In the genomic region with DNA sequence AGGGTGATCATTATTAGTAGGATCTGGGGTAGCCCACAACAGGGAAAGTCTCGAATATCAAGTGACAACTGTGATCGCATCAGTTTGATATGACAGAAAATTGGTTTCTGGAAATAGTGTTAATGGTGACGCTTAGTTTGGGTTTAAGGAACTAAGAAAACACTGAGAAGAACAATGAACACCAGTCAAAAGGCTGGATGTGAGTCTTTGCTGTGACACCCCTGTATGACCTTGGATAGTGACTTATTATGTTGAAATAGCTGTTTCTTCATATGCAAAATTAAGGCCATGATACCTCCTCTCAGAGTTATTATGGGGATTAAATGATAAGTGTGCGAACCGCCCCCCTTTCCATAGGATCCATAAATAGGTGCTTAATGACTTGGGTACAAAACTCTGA, we compare ENCODE assay signal across 2 cellular contexts.
TF ChIP-seq lines count a peak whose summit lies in the region.

No MANE protein-coding gene starts in this region.

TF ChIP-seq in GM23338, 12 proteins besides CTCF, POLR2A, EP300 and RAD21 (continued from another document):
- TF ChIP-seq ETS1 (IDR thresholded peaks at IDR 0.05) (no peak), ZNF331 (CRISPR knock-in tag; IDR thresholded peaks at IDR 0.05; ENCODE audit: low read depth) (no peak), JUNB (IDR thresholded peaks at IDR 0.05; ENCODE audit: unreplicated experiment) (no peak), CREB1 (CRISPR knock-in tag; IDR thresholded peaks at IDR 0.05; ENCODE audit: low read depth) (no peak), STAT1 (IDR thresholded peaks at IDR 0.05; ENCODE audit: unreplicated experiment) (no peak), ZNF114 (CRISPR knock-in tag; IDR thresholded peaks at IDR 0.05) (no peak), EZH2 (IDR thresholded peaks at IDR 0.05; ENCODE audit: low read depth, unreplicated experiment) (no peak), REST (IDR thresholded peaks at IDR 0.05; ENCODE audit: unreplicated experiment) (no peak)
- TF ChIP-seq, protein P1, sequence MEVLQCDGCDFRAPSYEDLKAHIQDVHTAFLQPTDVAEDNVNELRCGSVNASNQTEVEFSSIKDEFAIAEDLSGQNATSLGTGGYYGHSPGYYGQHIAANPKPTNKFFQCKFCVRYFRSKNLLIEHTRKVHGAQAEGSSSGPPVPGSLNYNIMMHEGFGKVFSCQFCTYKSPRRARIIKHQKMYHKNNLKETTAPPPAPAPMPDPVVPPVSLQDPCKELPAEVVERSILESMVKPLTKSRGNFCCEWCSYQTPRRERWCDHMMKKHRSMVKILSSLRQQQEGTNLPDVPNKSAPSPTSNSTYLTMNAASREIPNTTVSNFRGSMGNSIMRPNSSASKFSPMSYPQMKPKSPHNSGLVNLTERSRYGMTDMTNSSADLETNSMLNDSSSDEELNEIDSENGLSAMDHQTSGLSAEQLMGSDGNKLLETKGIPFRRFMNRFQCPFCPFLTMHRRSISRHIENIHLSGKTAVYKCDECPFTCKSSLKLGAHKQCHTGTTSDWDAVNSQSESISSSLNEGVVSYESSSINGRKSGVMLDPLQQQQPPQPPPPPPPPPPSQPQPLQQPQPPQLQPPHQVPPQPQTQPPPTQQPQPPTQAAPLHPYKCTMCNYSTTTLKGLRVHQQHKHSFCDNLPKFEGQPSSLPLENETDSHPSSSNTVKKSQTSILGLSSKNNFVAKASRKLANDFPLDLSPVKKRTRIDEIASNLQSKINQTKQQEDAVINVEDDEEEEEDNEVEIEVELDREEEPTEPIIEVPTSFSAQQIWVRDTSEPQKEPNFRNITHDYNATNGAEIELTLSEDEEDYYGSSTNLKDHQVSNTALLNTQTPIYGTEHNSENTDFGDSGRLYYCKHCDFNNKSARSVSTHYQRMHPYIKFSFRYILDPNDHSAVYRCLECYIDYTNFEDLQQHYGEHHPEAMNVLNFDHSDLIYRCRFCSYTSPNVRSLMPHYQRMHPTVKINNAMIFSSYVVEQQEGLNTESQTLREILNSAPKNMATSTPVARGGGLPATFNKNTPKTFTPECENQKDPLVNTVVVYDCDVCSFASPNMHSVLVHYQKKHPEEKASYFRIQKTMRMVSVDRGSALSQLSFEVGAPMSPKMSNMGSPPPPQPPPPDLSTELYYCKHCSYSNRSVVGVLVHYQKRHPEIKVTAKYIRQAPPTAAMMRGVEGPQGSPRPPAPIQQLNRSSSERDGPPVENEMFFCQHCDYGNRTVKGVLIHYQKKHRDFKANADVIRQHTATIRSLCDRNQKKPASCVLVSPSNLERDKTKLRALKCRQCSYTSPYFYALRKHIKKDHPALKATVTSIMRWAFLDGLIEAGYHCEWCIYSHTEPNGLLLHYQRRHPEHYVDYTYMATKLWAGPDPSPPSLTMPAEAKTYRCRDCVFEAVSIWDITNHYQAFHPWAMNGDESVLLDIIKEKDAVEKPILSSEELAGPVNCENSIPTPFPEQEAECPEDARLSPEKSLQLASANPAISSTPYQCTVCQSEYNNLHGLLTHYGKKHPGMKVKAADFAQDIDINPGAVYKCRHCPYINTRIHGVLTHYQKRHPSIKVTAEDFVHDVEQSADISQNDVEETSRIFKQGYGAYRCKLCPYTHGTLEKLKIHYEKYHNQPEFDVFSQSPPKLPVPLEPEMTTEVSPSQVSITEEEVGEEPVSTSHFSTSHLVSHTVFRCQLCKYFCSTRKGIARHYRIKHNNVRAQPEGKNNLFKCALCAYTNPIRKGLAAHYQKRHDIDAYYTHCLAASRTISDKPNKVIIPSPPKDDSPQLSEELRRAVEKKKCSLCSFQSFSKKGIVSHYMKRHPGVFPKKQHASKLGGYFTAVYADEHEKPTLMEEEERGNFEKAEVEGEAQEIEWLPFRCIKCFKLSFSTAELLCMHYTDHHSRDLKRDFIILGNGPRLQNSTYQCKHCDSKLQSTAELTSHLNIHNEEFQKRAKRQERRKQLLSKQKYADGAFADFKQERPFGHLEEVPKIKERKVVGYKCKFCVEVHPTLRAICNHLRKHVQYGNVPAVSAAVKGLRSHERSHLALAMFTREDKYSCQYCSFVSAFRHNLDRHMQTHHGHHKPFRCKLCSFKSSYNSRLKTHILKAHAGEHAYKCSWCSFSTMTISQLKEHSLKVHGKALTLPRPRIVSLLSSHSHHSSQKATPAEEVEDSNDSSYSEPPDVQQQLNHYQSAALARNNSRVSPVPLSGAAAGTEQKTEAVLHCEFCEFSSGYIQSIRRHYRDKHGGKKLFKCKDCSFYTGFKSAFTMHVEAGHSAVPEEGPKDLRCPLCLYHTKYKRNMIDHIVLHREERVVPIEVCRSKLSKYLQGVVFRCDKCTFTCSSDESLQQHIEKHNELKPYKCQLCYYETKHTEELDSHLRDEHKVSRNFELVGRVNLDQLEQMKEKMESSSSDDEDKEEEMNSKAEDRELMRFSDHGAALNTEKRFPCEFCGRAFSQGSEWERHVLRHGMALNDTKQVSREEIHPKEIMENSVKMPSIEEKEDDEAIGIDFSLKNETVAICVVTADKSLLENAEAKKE (CRISPR knock-in tag; IDR thresholded peaks at IDR 0.05): no peak

TF ChIP-seq in HEK293T, 16 proteins besides CTCF, POLR2A, EP300 and RAD21 (continued from another document):
- TF ChIP-seq, protein P2, sequence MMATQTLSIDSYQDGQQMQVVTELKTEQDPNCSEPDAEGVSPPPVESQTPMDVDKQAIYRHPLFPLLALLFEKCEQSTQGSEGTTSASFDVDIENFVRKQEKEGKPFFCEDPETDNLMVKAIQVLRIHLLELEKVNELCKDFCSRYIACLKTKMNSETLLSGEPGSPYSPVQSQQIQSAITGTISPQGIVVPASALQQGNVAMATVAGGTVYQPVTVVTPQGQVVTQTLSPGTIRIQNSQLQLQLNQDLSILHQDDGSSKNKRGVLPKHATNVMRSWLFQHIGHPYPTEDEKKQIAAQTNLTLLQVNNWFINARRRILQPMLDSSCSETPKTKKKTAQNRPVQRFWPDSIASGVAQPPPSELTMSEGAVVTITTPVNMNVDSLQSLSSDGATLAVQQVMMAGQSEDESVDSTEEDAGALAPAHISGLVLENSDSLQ (IDR thresholded peaks at IDR 0.05): no peak
- TF ChIP-seq HDGF (IDR thresholded peaks at IDR 0.05; ENCODE audit: borderline replicate concordance): no peak
- TF ChIP-seq SP1 (IDR thresholded peaks at IDR 0.05): no peak
- no peak for TF ChIP-seq ELF4 (IDR thresholded peaks at IDR 0.05)
- no peak for TF ChIP-seq ARNT (IDR thresholded peaks at IDR 0.05)
